In the genomic region with DNA sequence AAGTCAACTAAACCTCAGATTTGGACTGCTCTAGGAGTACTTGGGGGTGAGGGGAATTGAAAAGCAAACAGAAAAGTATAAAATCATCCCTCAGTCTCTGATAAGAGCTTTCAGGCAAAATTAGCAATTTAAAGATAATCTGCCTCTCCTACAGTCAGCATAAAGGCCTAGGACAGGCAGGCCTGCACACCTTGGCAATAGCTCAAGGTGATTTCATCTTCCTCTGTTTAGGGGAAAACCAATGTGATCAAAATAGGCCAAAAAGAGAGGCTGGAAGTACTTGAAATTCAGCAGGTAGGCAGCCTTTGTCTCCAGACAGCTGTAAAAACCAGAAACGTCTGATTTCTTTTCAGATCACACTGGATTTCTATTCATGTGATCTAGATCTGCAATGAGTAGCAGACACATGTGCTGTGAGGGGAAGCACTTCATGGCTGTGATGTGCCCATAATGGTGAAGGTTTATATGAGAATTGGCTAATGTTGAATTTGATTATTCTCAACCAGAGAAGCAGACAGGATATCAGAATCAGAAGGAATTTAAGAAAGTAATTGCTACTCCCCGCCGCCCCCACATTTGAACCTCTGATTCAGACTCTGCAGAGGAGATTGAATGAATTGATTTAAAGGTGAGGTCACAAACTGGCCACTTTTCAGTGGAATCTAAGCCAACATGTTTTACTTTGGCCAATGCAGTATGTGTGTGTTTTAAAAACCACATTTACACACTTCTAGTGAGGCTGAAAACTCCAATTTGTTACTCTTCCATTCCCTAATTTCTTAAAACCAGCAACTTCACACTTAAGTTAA, we compare ENCODE assay signal across 16 cellular contexts. TPM values are rescaled to one million over a fixed set of nuclear protein-coding genes. Genes with fewer than 3 reads are reported as not detected.
DNase-seq lines count a peak whose midpoint lies in the region; ATAC-seq and TF ChIP-seq lines count a peak whose summit lies in the region.
"Had no signal": no experiment of that assay in that cellular context is flagged by ENCODE, and none has a peak within 500 bp of the region (broad histone marks: within the 10 kb centered on the region; RNA-seq: fewer than 3 reads in every experiment).

No MANE protein-coding gene starts in this region.

- H3K79me2 ChIP-seq in HCT116 (ENCODE audit: insufficient read depth, low read length) (no peaks in the 10 kb centered on the region), osteoblast (ENCODE audit: insufficient read depth, low read length) (no peaks in the 10 kb centered on the region)

- TF ChIP-seq CTCF in HCT116 (IDR thresholded peaks at IDR 0.05 in 2 of 3, conservative IDR thresholded peaks at IDR 0.05 in 1 of 3; ENCODE audit: borderline replicate concordance in 1 of 3, insufficient read depth in 1 of 3, low read depth in 2 of 3, low read length in 2 of 3) (no peak), fibroblast of the aortic adventitia (IDR thresholded peaks at IDR 0.05; ENCODE audit: insufficient read depth, low read length) (no peak), osteoblast (IDR thresholded peaks at IDR 0.05; ENCODE audit: extremely low read depth, low read depth, low read length) (no peak)

- no peak for TF ChIP-seq RAD21 in HCT116 (IDR thresholded peaks at IDR 0.05; ENCODE audit: low read depth)

- peaks cover 4% of the 10 kb centered on the region for H3K9me3 Mint-ChIP-seq in stimulated activated memory B cell treated with anti-CD40 and anti-IgM and Interleukin-4, amounts not matched to agents 10 μg/mL and 1 μg/mL and 100 μg/mL, for 72 hours

- POLR2A ChIA-PET in HCT116 (lab: Charles Lee): no interaction called here

- H3K36me3 ChIP-seq in HCT116 (ENCODE audit: control insufficient read depth in 1 of 2, insufficient read depth in 2 of 2, low read length in 2 of 2): no peaks in the 10 kb centered on the region
- H3K36me3 ChIP-seq in osteoblast (ENCODE audit: insufficient read depth, low read length): no peaks in the 10 kb centered on the region

- H2AFZ ChIP-seq in HCT116 (ENCODE audit: low read depth, low read length, poor library complexity, severe bottlenecking) (no peak overlapping the region), osteoblast (ENCODE audit: low read length) (peak overlapping the region; percentile 56)

- intact Hi-C loops in HCT116 (cut with micrococcal nuclease): no loop called here

- in situ Hi-C loops in KBM-7 (cut with MboI; ENCODE audit: low pct_unique_long_range_greater_than_20kb, low sequenced_read_pairs): no loop called here

- CTCF ChIA-PET in HCT116 (lab: Charles Lee): no interaction called here

- no peak overlapping the region for H3K4me3 Mint-ChIP-seq in stimulated activated memory B cell treated with anti-CD40 and anti-IgM and Interleukin-4, amounts not matched to agents 10 μg/mL and 1 μg/mL and 100 μg/mL, for 72 hours
- H3K4me3 Mint-ChIP-seq: CD8-positive, alpha-beta T cell had no signal

- H3K27me3 ChIP-seq in HCT116 (ENCODE audit: insufficient read depth, low read length) (no peaks in the 10 kb centered on the region), osteoblast (ENCODE audit: insufficient read depth, low read length) (no peaks in the 10 kb centered on the region)

- peaks cover 3% of the 10 kb centered on the region for H3K36me3 Mint-ChIP-seq in stimulated activated memory B cell treated with anti-CD40 and anti-IgM and Interleukin-4, amounts not matched to agents 10 μg/mL and 1 μg/mL and 100 μg/mL, for 72 hours
- H3K36me3 Mint-ChIP-seq: CD8-positive, alpha-beta T cell had no signal

- H4K20me1 ChIP-seq in HCT116 (ENCODE audit: insufficient read depth) (no peaks in the 10 kb centered on the region), osteoblast (ENCODE audit: insufficient read depth, low read length) (no peaks in the 10 kb centered on the region)

- RAD21 ChIA-PET in HCT116 (lab: Charles Lee; ENCODE audit: low non-redundant PET in 1 of 2, low total read pairs in 2 of 2, uncharacterized antibody in 2 of 2, unreplicated experiment in 2 of 2): no interaction called here

- H3K27ac ChIP-seq in HCT116 (ENCODE audit: low read depth, low read length) (peak overlapping the region; percentile 97), osteoblast (ENCODE audit: low read depth, low read length) (no peak overlapping the region)

- peak overlapping the region; percentile 8 for H3K9ac ChIP-seq in HCT116 (ENCODE audit: low read length)

- no peaks in the 10 kb centered on the region for H3K27me3 Mint-ChIP-seq in stimulated activated memory B cell treated with anti-CD40 and anti-IgM and Interleukin-4, amounts not matched to agents 10 μg/mL and 1 μg/mL and 100 μg/mL, for 72 hours

- no peak overlapping the region for H3K4me3 ChIP-seq in HCT116 (replicated peaks in 1 of 2; ENCODE audit: low read depth in 1 of 2, low read length in 2 of 2)
- no peak overlapping the region for H3K4me3 ChIP-seq in fibroblast of the aortic adventitia (ENCODE audit: low read depth, low read length)
- H3K4me3 ChIP-seq in osteoblast (ENCODE audit: insufficient read depth, low read length): no peak overlapping the region

- H3K4me2 ChIP-seq in HCT116 (ENCODE audit: low read length): peak overlapping the region; percentile 48
- peak overlapping the region; percentile 5 for H3K4me2 ChIP-seq in osteoblast (ENCODE audit: insufficient read depth, low read length)

- TF ChIP-seq POLR2A in HCT116 (IDR thresholded peaks at IDR 0.05; ENCODE audit: borderline replicate concordance, extremely low read depth, insufficient read depth, insufficient read length): no peak

- H3K9me3 ChIP-seq in HCT116 (ENCODE audit: control insufficient read depth in 1 of 2, insufficient read depth in 1 of 2, low read depth in 1 of 2, low read length in 2 of 2) (peaks cover 4 to 10% of the 10 kb centered on the region in 2 experiments; a peak in 1 of 4 replicates), osteoblast (ENCODE audit: low read depth, low read length) (no peaks in the 10 kb centered on the region)

- no peak overlapping the region for H3K27ac Mint-ChIP-seq in stimulated activated memory B cell treated with anti-CD40 and anti-IgM and Interleukin-4, amounts not matched to agents 10 μg/mL and 1 μg/mL and 100 μg/mL, for 72 hours
- H3K27ac Mint-ChIP-seq: CD8-positive, alpha-beta T cell had no signal

- no peak for ATAC-seq in HCT116
- ATAC-seq in SK-N-SH treated with all-trans-retinoic acid at 6 μM for 48 hours: peak; percentile 42
- ATAC-seq in stimulated activated memory B cell treated with anti-CD40 and anti-IgM and Interleukin-4, amounts not matched to agents 10 μg/mL and 1 μg/mL and 100 μg/mL, for 72 hours: no peak
- ATAC-seq: CD8-positive, alpha-beta T cell had no signal

- no peaks in the 10 kb centered on the region for H3K4me1 Mint-ChIP-seq in stimulated activated memory B cell treated with anti-CD40 and anti-IgM and Interleukin-4, amounts not matched to agents 10 μg/mL and 1 μg/mL and 100 μg/mL, for 72 hours

- H3K4me1 ChIP-seq in HCT116 (ENCODE audit: control insufficient read depth in 1 of 2, insufficient read depth in 2 of 2, low read length in 2 of 2) (peaks cover 70 to 72% of the 10 kb centered on the region in 2 experiments), osteoblast (ENCODE audit: insufficient read depth, low read length) (peaks cover 24% of the 10 kb centered on the region)

- BruUV-seq in HCT116 (replicated peaks; lab: Mats Ljungman, UMichigan): no TSS peak

- DNase-seq in HCT116 (ENCODE audit: low read depth, low spot score) (no peak), fibroblast of the aortic adventitia (ENCODE audit: low read depth) (peak; percentile 57), osteoblast (ENCODE audit: insufficient read length, low spot score, missing footprints) (no peak), KG1 (lab: John Stamatoyannopoulos, UW) (no peak), KBM-7 (no peak), NK-92 (lab: John Stamatoyannopoulos, UW; ENCODE audit: unreplicated experiment) (no peak)
- DNase-seq: CD8-positive, alpha-beta T cell; H7; NCI-H1436 treated with DMSO at 0.1 percent for 48 hours; NCI-H2081 treated with DMSO at 0.1 percent for 48 hours; NCI-H345; NCI-H69 had no signal

- no peaks in the 10 kb centered on the region for H3K9me2 ChIP-seq in HCT116 (ENCODE audit: insufficient read depth)

TF ChIP-seq in SK-N-SH treated with all-trans-retinoic acid at 6 μM for 48 hours, 23 proteins besides CTCF, POLR2A, EP300 and RAD21:
- TF ChIP-seq PPARA (CRISPR knock-in tag; IDR thresholded peaks at IDR 0.05; ENCODE audit: borderline replicate concordance) (no peak), ISL1 (CRISPR knock-in tag; IDR thresholded peaks at IDR 0.05) (peak; percentile 78)
- TF ChIP-seq, protein P1, sequence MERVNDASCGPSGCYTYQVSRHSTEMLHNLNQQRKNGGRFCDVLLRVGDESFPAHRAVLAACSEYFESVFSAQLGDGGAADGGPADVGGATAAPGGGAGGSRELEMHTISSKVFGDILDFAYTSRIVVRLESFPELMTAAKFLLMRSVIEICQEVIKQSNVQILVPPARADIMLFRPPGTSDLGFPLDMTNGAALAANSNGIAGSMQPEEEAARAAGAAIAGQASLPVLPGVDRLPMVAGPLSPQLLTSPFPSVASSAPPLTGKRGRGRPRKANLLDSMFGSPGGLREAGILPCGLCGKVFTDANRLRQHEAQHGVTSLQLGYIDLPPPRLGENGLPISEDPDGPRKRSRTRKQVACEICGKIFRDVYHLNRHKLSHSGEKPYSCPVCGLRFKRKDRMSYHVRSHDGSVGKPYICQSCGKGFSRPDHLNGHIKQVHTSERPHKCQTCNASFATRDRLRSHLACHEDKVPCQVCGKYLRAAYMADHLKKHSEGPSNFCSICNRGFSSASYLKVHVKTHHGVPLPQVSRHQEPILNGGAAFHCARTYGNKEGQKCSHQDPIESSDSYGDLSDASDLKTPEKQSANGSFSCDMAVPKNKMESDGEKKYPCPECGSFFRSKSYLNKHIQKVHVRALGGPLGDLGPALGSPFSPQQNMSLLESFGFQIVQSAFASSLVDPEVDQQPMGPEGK (CRISPR knock-in tag; IDR thresholded peaks at IDR 0.05; ENCODE audit: borderline replicate concordance): no peak

RNA-seq across cellular contexts. Expression of gene DNASE2B, which starts 45.8 kb away (rescaled TPM):
- 0.42 TPM for total RNA-seq in HCT116 (2021; ENCODE audit: unreplicated experiment)
- polyA plus RNA-seq in HCT116 (2012): 0.22 and 0.48 TPM in 2 replicates
- not detected in 2 replicates for total RNA-seq in fibroblast of the aortic adventitia (ENCODE audit: low replicate concordance)
- total RNA-seq in osteoblast: not detected in 2 replicates
- total RNA-seq: CD8-positive, alpha-beta T cell had no signal
- polyA plus RNA-seq: AG04450, BJ had no signal

RNA-seq across cellular contexts. Expression of gene SAMD13, which starts 51.0 kb away (rescaled TPM):
- total RNA-seq in HCT116 (2021; ENCODE audit: unreplicated experiment) (14.9 TPM), fibroblast of the aortic adventitia (ENCODE audit: low replicate concordance) (1.4 and 3.1 TPM in 2 replicates), osteoblast (under 0.01 and 0.29 TPM in 2 replicates)
- polyA plus RNA-seq in HCT116 (2012): 4.8 and 7.6 TPM in 2 replicates
- total RNA-seq: CD8-positive, alpha-beta T cell had no signal
